Comparison of ENCODE assay signal across 1 cellular context in genomic region chr7:18960735-18961134, GRCh38.
TF ChIP-seq lines count a peak whose summit lies in the region.

No MANE protein-coding gene starts in this region.

TF ChIP-seq in GM23338, 12 proteins besides CTCF, POLR2A, EP300 and RAD21 (continued from another document):
- TF ChIP-seq POLR2AphosphoS5 (IDR thresholded peaks at IDR 0.05; ENCODE audit: low read depth) (no peak), ZNF331 (CRISPR knock-in tag; IDR thresholded peaks at IDR 0.05; ENCODE audit: low read depth) (no peak), EZH2phosphoT487 (IDR thresholded peaks at IDR 0.05; ENCODE audit: unreplicated experiment) (no peak), NANOG (IDR thresholded peaks at IDR 0.05; ENCODE audit: borderline replicate concordance) (no peak), REST (IDR thresholded peaks at IDR 0.05; ENCODE audit: unreplicated experiment) (no peak)
